1 cellular context compared by ENCODE assay signal in the genomic region with DNA sequence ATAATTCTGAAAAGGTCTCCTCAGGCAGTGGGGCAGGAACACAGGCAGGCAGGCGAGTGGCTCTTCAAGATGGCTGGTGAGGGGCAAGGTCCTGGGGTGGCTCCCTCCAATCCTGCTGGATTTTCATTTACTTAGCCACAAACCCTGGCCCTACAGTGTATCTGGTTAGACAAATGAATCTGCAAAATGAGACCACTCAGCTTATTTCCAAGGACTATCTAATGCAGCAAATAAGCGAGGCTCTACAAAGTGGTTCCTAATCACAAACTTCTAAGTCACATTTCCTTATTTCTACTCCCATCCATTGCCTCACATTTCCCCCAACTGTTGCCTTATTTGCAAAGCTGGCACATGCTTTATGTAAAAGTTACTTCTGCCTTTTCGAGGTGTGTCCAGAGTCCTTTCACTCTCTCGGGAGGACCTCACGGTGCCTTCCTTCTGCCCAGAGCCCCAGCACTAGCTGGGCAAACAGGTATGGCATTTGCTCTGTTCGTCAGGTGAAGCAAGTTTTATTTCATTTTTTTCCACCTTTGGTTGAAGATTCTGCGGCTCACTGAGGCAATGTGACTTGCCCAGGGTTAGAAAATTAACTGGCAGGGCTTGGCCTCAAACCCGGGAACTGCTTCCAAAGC.
TF ChIP-seq lines count a peak whose summit lies in the region.

No MANE protein-coding gene starts in this region.

TF ChIP-seq in HepG2, 621 proteins besides CTCF, POLR2A, EP300 and RAD21:
- TF ChIP-seq RBM22 (optimal IDR thresholded peaks at IDR 0.05; ENCODE audit: low read length) (peak; percentile 1), NFIB (CRISPR knock-in tag; IDR thresholded peaks at IDR 0.05; ENCODE audit: borderline replicate concordance) (no peak), JUNB (CRISPR knock-in tag; IDR thresholded peaks at IDR 0.05; ENCODE audit: borderline replicate concordance) (no peak)
- TF ChIP-seq, protein P1, sequence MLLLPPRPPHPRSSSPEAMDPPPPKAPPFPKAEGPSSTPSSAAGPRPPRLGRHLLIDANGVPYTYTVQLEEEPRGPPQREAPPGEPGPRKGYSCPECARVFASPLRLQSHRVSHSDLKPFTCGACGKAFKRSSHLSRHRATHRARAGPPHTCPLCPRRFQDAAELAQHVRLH (CRISPR knock-in tag; IDR thresholded peaks at IDR 0.05; ENCODE audit: borderline replicate concordance, low read depth), result 0 out of 2 replicates have a peak, but pooled peaks have one; percentile 1
- TF ChIP-seq, protein P2, sequence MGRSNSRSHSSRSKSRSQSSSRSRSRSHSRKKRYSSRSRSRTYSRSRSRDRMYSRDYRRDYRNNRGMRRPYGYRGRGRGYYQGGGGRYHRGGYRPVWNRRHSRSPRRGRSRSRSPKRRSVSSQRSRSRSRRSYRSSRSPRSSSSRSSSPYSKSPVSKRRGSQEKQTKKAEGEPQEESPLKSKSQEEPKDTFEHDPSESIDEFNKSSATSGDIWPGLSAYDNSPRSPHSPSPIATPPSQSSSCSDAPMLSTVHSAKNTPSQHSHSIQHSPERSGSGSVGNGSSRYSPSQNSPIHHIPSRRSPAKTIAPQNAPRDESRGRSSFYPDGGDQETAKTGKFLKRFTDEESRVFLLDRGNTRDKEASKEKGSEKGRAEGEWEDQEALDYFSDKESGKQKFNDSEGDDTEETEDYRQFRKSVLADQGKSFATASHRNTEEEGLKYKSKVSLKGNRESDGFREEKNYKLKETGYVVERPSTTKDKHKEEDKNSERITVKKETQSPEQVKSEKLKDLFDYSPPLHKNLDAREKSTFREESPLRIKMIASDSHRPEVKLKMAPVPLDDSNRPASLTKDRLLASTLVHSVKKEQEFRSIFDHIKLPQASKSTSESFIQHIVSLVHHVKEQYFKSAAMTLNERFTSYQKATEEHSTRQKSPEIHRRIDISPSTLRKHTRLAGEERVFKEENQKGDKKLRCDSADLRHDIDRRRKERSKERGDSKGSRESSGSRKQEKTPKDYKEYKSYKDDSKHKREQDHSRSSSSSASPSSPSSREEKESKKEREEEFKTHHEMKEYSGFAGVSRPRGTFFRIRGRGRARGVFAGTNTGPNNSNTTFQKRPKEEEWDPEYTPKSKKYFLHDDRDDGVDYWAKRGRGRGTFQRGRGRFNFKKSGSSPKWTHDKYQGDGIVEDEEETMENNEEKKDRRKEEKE (IDR thresholded peaks at IDR 0.05), result no peak
- TF ChIP-seq, protein P3, sequence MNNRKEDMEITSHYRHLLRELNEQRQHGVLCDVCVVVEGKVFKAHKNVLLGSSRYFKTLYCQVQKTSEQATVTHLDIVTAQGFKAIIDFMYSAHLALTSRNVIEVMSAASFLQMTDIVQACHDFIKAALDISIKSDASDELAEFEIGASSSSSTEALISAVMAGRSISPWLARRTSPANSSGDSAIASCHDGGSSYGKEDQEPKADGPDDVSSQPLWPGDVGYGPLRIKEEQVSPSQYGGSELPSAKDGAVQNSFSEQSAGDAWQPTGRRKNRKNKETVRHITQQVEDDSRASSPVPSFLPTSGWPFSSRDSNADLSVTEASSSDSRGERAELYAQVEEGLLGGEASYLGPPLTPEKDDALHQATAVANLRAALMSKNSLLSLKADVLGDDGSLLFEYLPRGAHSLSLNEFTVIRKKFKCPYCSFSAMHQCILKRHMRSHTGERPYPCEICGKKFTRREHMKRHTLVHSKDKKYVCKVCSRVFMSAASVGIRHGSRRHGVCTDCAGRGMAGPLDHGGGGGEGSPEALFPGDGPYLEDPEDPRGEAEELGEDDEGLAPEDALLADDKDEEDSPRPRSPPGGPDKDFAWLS (CRISPR knock-in tag; IDR thresholded peaks at IDR 0.05; ENCODE audit: borderline replicate concordance), result no peak
